ENCODE assay signal across 2 cellular contexts in the genomic region with DNA sequence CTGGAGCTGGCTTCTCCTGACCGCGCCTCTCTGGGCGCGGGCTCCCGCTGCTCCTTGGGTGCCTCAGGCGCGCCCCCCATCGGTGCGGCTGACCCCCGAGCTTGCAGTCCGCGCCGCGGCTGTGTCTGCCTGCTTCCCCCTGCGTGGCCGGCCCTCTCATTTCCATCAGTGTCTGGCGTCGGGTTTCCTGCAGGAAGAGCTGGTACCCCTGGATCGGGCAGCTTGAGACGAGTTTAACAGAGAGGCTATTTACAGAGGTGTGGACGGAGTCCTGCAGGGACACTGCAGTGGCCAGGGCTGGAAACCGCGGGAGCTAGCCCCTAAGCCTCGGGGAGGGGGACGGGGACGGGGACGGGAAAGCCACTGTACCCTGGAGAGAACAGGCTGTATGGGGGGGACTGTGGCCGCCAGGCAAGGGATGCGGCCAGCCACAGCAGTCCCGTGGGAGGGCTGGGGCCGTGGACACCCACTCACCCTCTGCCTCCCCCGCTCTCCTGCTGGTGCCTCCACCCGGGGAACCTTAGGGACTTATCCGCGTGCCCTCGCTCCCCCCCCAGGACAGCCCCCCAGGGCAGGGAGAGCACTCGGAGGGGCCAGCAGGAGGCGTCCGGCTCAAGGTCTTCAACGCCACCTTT.
TF ChIP-seq lines count a peak whose summit lies in the region.

No MANE protein-coding gene starts in this region.

TF ChIP-seq in SK-N-SH, 30 proteins besides CTCF, POLR2A, EP300 and RAD21 (continued from another document):
- TF ChIP-seq REST (IDR thresholded peaks at IDR 0.05; ENCODE audit: low read depth, low read length) (no peak), IRF3 (IDR thresholded peaks at IDR 0.05; ENCODE audit: low read depth, low read length) (no peak), GATA2 (CRISPR knock-in tag; IDR thresholded peaks at IDR 0.05) (no peak), MXI1 (IDR thresholded peaks at IDR 0.05; ENCODE audit: low read depth, low read length) (no peak), RCOR1 (IDR thresholded peaks at IDR 0.05; ENCODE audit: low read length) (no peak)
- TF ChIP-seq, protein P1, sequence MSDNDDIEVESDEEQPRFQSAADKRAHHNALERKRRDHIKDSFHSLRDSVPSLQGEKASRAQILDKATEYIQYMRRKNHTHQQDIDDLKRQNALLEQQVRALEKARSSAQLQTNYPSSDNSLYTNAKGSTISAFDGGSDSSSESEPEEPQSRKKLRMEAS (IDR thresholded peaks at IDR 0.05; ENCODE audit: low read depth) = no peak

TF ChIP-seq in SK-N-SH treated with all-trans-retinoic acid at 6 μM for 48 hours, 23 proteins besides CTCF, POLR2A, EP300 and RAD21 (continued from another document):
- TF ChIP-seq POU6F1 (CRISPR knock-in tag; IDR thresholded peaks at IDR 0.05; ENCODE audit: borderline replicate concordance, low read depth) = no peak
- TF ChIP-seq, protein P2, sequence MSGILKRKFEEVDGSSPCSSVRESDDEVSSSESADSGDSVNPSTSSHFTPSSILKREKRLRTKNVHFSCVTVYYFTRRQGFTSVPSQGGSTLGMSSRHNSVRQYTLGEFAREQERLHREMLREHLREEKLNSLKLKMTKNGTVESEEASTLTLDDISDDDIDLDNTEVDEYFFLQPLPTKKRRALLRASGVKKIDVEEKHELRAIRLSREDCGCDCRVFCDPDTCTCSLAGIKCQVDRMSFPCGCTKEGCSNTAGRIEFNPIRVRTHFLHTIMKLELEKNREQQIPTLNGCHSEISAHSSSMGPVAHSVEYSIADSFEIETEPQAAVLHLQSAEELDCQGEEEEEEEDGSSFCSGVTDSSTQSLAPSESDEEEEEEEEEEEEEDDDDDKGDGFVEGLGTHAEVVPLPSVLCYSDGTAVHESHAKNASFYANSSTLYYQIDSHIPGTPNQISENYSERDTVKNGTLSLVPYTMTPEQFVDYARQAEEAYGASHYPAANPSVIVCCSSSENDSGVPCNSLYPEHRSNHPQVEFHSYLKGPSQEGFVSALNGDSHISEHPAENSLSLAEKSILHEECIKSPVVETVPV (CRISPR knock-in tag; IDR thresholded peaks at IDR 0.05) = no peak
